ENCODE assay signal across 8 cellular contexts in genomic region chr14:73784065-73784987, GRCh38.
A peak's percentile ranks its signal among the peaks of the same experiment; 100 is the strongest.
DNase-seq lines count a peak whose midpoint lies in the region; ATAC-seq, FAIRE-seq and TF ChIP-seq lines count a peak whose summit lies in the region.

No MANE protein-coding gene starts in this region.

- in situ Hi-C loops in HepG2 (cut with HindIII; ENCODE audit: extremely low pct_ligation_motif_present, low pct_unique_long_range_greater_than_20kb) = no loop called here

- H3K36me3 Mint-ChIP-seq in activated T-cell treated with anti-CD3 and anti-CD28 coated beads, Interleukin-2, amount 50 U/mL, for 24 hours (ENCODE audit: low read depth) = peaks cover 20% of the 10 kb centered on the region
- H3K36me3 Mint-ChIP-seq in type B pancreatic cell = peaks cover 4% of the 10 kb centered on the region

- TF ChIP-seq EP300 in HepG2 (IDR thresholded peaks at IDR 0.05; ENCODE audit: low read depth in 2 of 2, low read length in 2 of 2) (no peak), HepG2 (CRISPR knock-in tag; IDR thresholded peaks at IDR 0.05; ENCODE audit: borderline replicate concordance) (no peak)

- TF ChIP-seq CTCF in HepG2 (CRISPR knock-in tag; IDR thresholded peaks at IDR 0.05) = no peak
- no peak for TF ChIP-seq CTCF in type B pancreatic cell (conservative IDR thresholded peaks at IDR 0.05)

- peaks cover 73% of the 10 kb centered on the region for H3K79me2 ChIP-seq in HepG2 (ENCODE audit: insufficient read depth, low read length)

- no TSS peak for BruUV-seq in HepG2 (replicated peaks; lab: Mats Ljungman, UMichigan)

- H3K9me3 Mint-ChIP-seq in activated T-cell treated with anti-CD3 and anti-CD28 coated beads, Interleukin-2, amount 50 U/mL, for 24 hours = no peaks in the 10 kb centered on the region
- H3K9me3 Mint-ChIP-seq in type B pancreatic cell = no peaks in the 10 kb centered on the region

- no peaks in the 10 kb centered on the region for H3K36me3 ChIP-seq in HepG2 (replicated peaks in 1 of 2; ENCODE audit: control insufficient read depth in 1 of 2, insufficient read depth in 2 of 2, low read length in 2 of 2)

- H3K27ac ChIP-seq in HepG2 (ENCODE audit: extremely low read length, insufficient read depth, low read length) = peak overlapping the region; percentile 86

- H3K4me3 ChIP-seq in HepG2 (replicated peaks in 1 of 3; ENCODE audit: insufficient read depth in 1 of 3, low read depth in 2 of 3, low read length in 3 of 3) = peak overlapping the region; percentile 76 to 80 (median 79)

- H3K27ac Mint-ChIP-seq in activated T-cell treated with anti-CD3 and anti-CD28 coated beads, Interleukin-2, amount 50 U/mL, for 24 hours = peak overlapping the region; percentile 93
- peak overlapping the region; percentile 87 for H3K27ac Mint-ChIP-seq in type B pancreatic cell

- DNase-seq in activated T-cell treated with anti-CD3 and anti-CD28 coated beads, Interleukin-2, amount 50 U/mL, for 24 hours = no peak
- no peak for DNase-seq in activated T-cell treated with anti-CD3 and anti-CD28 coated beads, Interleukin-2, amount 50 U/mL, for 1 hour
- DNase-seq in amniotic epithelial cell (ENCODE audit: low read depth) (peak; percentile 93), HepG2 (ENCODE audit: low spot score) (no peak), type B pancreatic cell (ENCODE audit: extremely low spot score, unreplicated experiment) (no peak), NCI-H2171 treated with DMSO at 0.1 percent for 48 hours (lab: John Stamatoyannopoulos, UW) (no peak), cerebellar cortex (ENCODE audit: low spot score) (no peak)
- no peak for DNase-seq in effector CD8-positive, alpha-beta T cell (lab: John Stamatoyannopoulos, UW)

- TF ChIP-seq POLR2A in HepG2 (IDR thresholded peaks at IDR 0.05; ENCODE audit: insufficient read depth in 1 of 2, low read depth in 2 of 2, low read length in 2 of 2) = no peak; a peak in 1 of 4 replicates

- peak overlapping the region; percentile 96 for H3K9ac ChIP-seq in HepG2 (ENCODE audit: insufficient read depth, low read depth, low read length)

- ATAC-seq in HepG2 = no peak

- peak overlapping the region; percentile 94 for H3K4me2 ChIP-seq in HepG2 (ENCODE audit: low read depth, low read length)

- no peak overlapping the region for H2AFZ ChIP-seq in HepG2 (ENCODE audit: low read length)

- intact Hi-C loops in HepG2 (cut with micrococcal nuclease; ENCODE audit: unreplicated experiment) = no loop called here

- peak overlapping the region; percentile 91 for H3K4me3 Mint-ChIP-seq in activated T-cell treated with anti-CD3 and anti-CD28 coated beads, Interleukin-2, amount 50 U/mL, for 24 hours
- H3K4me3 Mint-ChIP-seq in type B pancreatic cell = peak overlapping the region; percentile 89

- CTCF ChIA-PET in HepG2 (lab: Yijun Ruan, JAX; ENCODE audit: low intra/inter-chr PET ratio, low total read pairs) = no interaction called here

- peak; percentile 43 for FAIRE-seq in HepG2 (lab: Jason Lieb, UNC)

- no peaks in the 10 kb centered on the region for H3K9me3 ChIP-seq in HepG2 (ENCODE audit: low read length)

- H3K27me3 Mint-ChIP-seq in activated T-cell treated with anti-CD3 and anti-CD28 coated beads, Interleukin-2, amount 50 U/mL, for 24 hours = no peaks in the 10 kb centered on the region
- no peaks in the 10 kb centered on the region for H3K27me3 Mint-ChIP-seq in type B pancreatic cell

- no peaks in the 10 kb centered on the region for H4K20me1 ChIP-seq in HepG2 (ENCODE audit: insufficient read depth, low read length)

- H3K27me3 ChIP-seq in HepG2 (ENCODE audit: control insufficient read depth in 1 of 2, insufficient read depth in 2 of 2, low read length in 2 of 2) = no peaks in the 10 kb centered on the region; a peak in 1 of 5 replicates

- 30% methylated on average over 9 of the region's 10 CpGs for WGBS in HepG2 (ENCODE audit: low lambda C conversion rate)

- POLR2A ChIA-PET in HepG2 (lab: Yijun Ruan, JAX) = interaction anchor here (1.4 to 6.1 kb wide), 8 partner anchors 12 to 40 kb away, joined by 4 to 115 read pairs (median 32); a partner anchor contains a TSS

- TF ChIP-seq RAD21 in HepG2 (CRISPR knock-in tag; IDR thresholded peaks at IDR 0.05) = no peak

- H3K4me1 Mint-ChIP-seq in activated T-cell treated with anti-CD3 and anti-CD28 coated beads, Interleukin-2, amount 50 U/mL, for 24 hours (ENCODE audit: low read depth) = peaks cover 67% of the 10 kb centered on the region
- H3K4me1 Mint-ChIP-seq in type B pancreatic cell (ENCODE audit: unreplicated experiment) = peaks cover 57% of the 10 kb centered on the region

- H3K4me1 ChIP-seq in HepG2 (ENCODE audit: insufficient read depth, low read length) = peaks cover 53% of the 10 kb centered on the region

TF ChIP-seq in HepG2, 621 proteins besides CTCF, POLR2A, EP300 and RAD21 (continues in another document):
- TF ChIP-seq HDAC6 (IDR thresholded peaks at IDR 0.05; ENCODE audit: low read depth, low read length) (no peak), TBX2 (CRISPR knock-in tag; IDR thresholded peaks at IDR 0.05; ENCODE audit: borderline replicate concordance) (peak; percentile 32), ZNF879 (CRISPR knock-in tag; IDR thresholded peaks at IDR 0.05) (no peak), MXD1 (CRISPR knock-in tag; IDR thresholded peaks at IDR 0.05) (peak; percentile 41; the same call in 1 of the 2 replicates), PBX2 (CRISPR knock-in tag; IDR thresholded peaks at IDR 0.05) (no peak), RCOR2 (CRISPR knock-in tag; IDR thresholded peaks at IDR 0.05) (no peak), SRSF4 (IDR thresholded peaks at IDR 0.05; ENCODE audit: low read depth, low read length, poor library complexity, severe bottlenecking) (no peak), ATM (IDR thresholded peaks at IDR 0.05; ENCODE audit: borderline replicate concordance) (no peak), ZNF251 (CRISPR knock-in tag; IDR thresholded peaks at IDR 0.05) (no peak), TEF (CRISPR knock-in tag; IDR thresholded peaks at IDR 0.05) (no peak), ZFX (CRISPR knock-in tag; IDR thresholded peaks at IDR 0.05; ENCODE audit: low read depth) (peak; percentile 55), HNRNPLL (IDR thresholded peaks at IDR 0.05; ENCODE audit: low read depth, low read length, poor library complexity, severe bottlenecking) (no peak), SETDB1 (CRISPR knock-in tag; IDR thresholded peaks at IDR 0.05; ENCODE audit: borderline replicate concordance) (no peak), STAG1 (CRISPR knock-in tag; IDR thresholded peaks at IDR 0.05) (no peak), ERF (CRISPR knock-in tag; IDR thresholded peaks at IDR 0.05) (peak; percentile 24; the same call in 1 of the 2 replicates), SMARCC2 (IDR thresholded peaks at IDR 0.05) (no peak), HNF1B (CRISPR knock-in tag; IDR thresholded peaks at IDR 0.05) (0 out of 2 replicates have a peak, but pooled peaks have one; percentile 35), ZNF296 (CRISPR knock-in tag; conservative IDR thresholded peaks at IDR 0.05) (no peak), MAX (IDR thresholded peaks at IDR 0.05) (peak; percentile 30; the same call in 1 of the 2 replicates)
